ENCODE assay signal across 1 cellular context in the genomic region with DNA sequence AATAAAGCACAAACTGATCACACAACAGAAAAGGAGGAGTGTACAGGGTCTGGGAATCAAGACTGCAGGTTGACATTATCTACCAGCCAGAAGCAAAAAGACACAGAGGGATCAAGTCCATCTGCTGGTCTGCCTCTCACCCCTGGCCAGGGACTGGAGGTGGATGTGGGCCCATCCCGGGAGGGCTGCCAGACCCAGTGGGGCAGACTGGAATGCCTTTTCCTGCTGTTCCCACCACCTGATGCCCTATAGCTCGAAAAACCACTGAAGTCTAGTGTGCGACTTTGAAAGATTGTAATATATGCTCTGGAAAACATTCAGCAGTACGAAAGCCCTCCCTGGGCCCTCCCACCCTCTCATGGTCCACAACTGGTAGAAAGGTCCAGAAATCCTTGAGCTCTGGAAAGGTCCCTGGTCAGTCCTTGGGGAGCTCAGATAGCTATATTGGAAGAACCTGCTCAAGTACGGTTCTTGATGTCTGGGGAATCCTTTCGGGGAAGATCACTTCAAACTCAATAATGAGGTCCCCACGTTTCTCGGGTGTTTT.
TF ChIP-seq lines count a peak whose summit lies in the region.

No MANE protein-coding gene starts in this region.

TF ChIP-seq in H1, 55 proteins besides CTCF, POLR2A, EP300 and RAD21:
- no peak for TF ChIP-seq HDAC2 (IDR thresholded peaks at IDR 0.05; ENCODE audit: borderline replicate concordance in 1 of 2, low read depth in 2 of 2, low read length in 2 of 2)
- no peak for TF ChIP-seq KDM4A (IDR thresholded peaks at IDR 0.05; ENCODE audit: low read depth, low read length, severe bottlenecking)
- TF ChIP-seq FOSL1 (IDR thresholded peaks at IDR 0.05; ENCODE audit: insufficient read depth, low read depth, low read length), result no peak
- TF ChIP-seq TAF1 (IDR thresholded peaks at IDR 0.05; ENCODE audit: low read depth, low read length), result no peak
- no peak for TF ChIP-seq SP1 (IDR thresholded peaks at IDR 0.05; ENCODE audit: low read depth, low read length)
- no peak for TF ChIP-seq GTF2F1 (IDR thresholded peaks at IDR 0.05; ENCODE audit: borderline replicate concordance, low read depth, low read length)
- no peak for TF ChIP-seq KDM1A (IDR thresholded peaks at IDR 0.05; ENCODE audit: borderline replicate concordance, low read length)
- TF ChIP-seq JUND (IDR thresholded peaks at IDR 0.05; ENCODE audit: low read length), result no peak
- TF ChIP-seq EZH2 (IDR thresholded peaks at IDR 0.05; ENCODE audit: low read depth, low read length, severe bottlenecking), result no peak
- TF ChIP-seq JUN (IDR thresholded peaks at IDR 0.05; ENCODE audit: low read depth, low read length), result no peak
- no peak for TF ChIP-seq TCF12 (IDR thresholded peaks at IDR 0.05; ENCODE audit: low read depth, low read length)
- no peak for TF ChIP-seq ASH2L (IDR thresholded peaks at IDR 0.05; ENCODE audit: low read length)
- TF ChIP-seq, protein P1, sequence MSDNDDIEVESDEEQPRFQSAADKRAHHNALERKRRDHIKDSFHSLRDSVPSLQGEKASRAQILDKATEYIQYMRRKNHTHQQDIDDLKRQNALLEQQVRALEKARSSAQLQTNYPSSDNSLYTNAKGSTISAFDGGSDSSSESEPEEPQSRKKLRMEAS (IDR thresholded peaks at IDR 0.05), result no peak
- no peak for TF ChIP-seq TBP (IDR thresholded peaks at IDR 0.05; ENCODE audit: low read depth, low read length)
- TF ChIP-seq CHD2 (IDR thresholded peaks at IDR 0.05; ENCODE audit: low read length), result no peak
- no peak for TF ChIP-seq POU5F1 (IDR thresholded peaks at IDR 0.05; ENCODE audit: low read depth, low read length)
- TF ChIP-seq NANOG (IDR thresholded peaks at IDR 0.05; ENCODE audit: insufficient read depth, low read depth, low read length, poor library complexity, severe bottlenecking), result no peak
- no peak for TF ChIP-seq SRF (IDR thresholded peaks at IDR 0.05; ENCODE audit: low read depth, low read length)
- no peak for TF ChIP-seq YY1 (IDR thresholded peaks at IDR 0.05; ENCODE audit: low read depth, low read length)
- TF ChIP-seq SUZ12 (IDR thresholded peaks at IDR 0.05; ENCODE audit: low read length), result no peak
